Comparison of ENCODE assay signal across 29 cellular contexts in the genomic region with DNA sequence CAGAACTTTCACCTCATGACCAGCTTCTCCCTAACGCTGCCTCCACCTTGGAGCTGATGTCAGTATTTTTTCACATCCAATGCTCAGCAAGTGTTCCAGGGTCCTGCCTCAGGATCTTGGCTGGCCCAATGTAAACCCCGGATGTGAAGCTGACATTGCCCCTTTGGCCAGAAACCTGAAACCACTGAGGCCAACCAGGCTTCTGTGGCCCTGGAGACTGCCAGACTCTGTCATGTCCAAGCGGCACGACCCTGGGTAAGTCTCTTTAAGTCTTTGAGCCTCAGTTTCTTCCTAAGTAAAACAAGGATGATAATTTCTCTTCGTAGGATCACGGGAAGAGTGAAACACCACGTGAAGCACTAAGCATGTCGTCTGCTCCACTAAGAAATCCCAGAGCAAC. TPM values are rescaled to one million over a fixed set of nuclear protein-coding genes. Genes with fewer than 3 reads are reported as not detected.
"Had no signal": no experiment of that assay in that cellular context is flagged by ENCODE, and none has a peak within 500 bp of the region (broad histone marks: within the 10 kb centered on the region; RNA-seq: fewer than 3 reads in every experiment).

No MANE protein-coding gene starts in this region.

- H3K4me1 Mint-ChIP-seq: activated CD4-positive, alpha-beta memory T cell treated with anti-CD3 and anti-CD28 coated beads, Interleukin-2, amount 10 ng/mL, durations not matched to agents 7 days and 5 days; activated CD8-positive, alpha-beta memory T cell treated with anti-CD3 and anti-CD28 coated beads, Interleukin-2, amount 10 ng/mL, durations not matched to agents 7 days and 5 days; activated naive CD4-positive, alpha-beta T cell treated with anti-CD3 and anti-CD28 coated beads, Interleukin-2, amount 50 U/mL, for 24 hours; activated naive CD8-positive, alpha-beta T cell treated with anti-CD3 and anti-CD28 coated beads, Interleukin-2, amount 10 ng/mL, durations not matched to agents 7 days and 5 days; T-cell had no signal

- H3K4me1 ChIP-seq: breast epithelium, Peyer's patch had no signal

- H3K27ac ChIP-seq: body of pancreas, breast epithelium, KMS-11, Peyer's patch, SJSA1, VCaP had no signal

- DNase-seq: activated CD4-positive, alpha-beta memory T cell treated with anti-CD3 and anti-CD28 coated beads, Interleukin-2, amount 10 ng/mL, durations not matched to agents 7 days and 5 days; activated CD4-positive, alpha-beta T cell treated with anti-CD3 and anti-CD28 coated beads for 1 hour; activated CD4-positive, alpha-beta T cell treated with anti-CD3 and anti-CD28 coated beads for 48 hours; activated CD4-positive, CD25-positive, alpha-beta regulatory T cell; activated CD8-positive, alpha-beta memory T cell treated with anti-CD3 and anti-CD28 coated beads for 24 hours; activated CD8-positive, alpha-beta memory T cell treated with anti-CD3 and anti-CD28 coated beads, Interleukin-2, amount 10 ng/mL, durations not matched to agents 7 days and 5 days; activated CD8-positive, alpha-beta memory T cell treated with anti-CD3 and anti-CD28 coated beads, Interleukin-2, amount 50 U/mL, for 48 hours; activated gamma-delta T cell; activated naive CD4-positive, alpha-beta T cell treated with Interleukin-2 at 50 U/mL for 16 hours; activated naive CD8-positive, alpha-beta T cell treated with anti-CD3 and anti-CD28 coated beads, Interleukin-2, amount 10 ng/mL, durations not matched to agents 7 days and 5 days; amygdala; body of pancreas; NCI-H2171; NCI-H526; NCI-H748 treated with DMSO at 0.1 percent for 48 hours; PC-3; Peyer's patch; RPMI8226; SK-N-SH; T-cell; T-helper 2 cell; T-helper 9 cell had no signal

- H3K4me2 ChIP-seq: KMS-11, SK-N-SH had no signal

- H3K27ac Mint-ChIP-seq: activated CD4-positive, alpha-beta memory T cell treated with anti-CD3 and anti-CD28 coated beads, Interleukin-2, amount 10 ng/mL, durations not matched to agents 7 days and 5 days; activated CD8-positive, alpha-beta memory T cell treated with anti-CD3 and anti-CD28 coated beads, Interleukin-2, amount 10 ng/mL, durations not matched to agents 7 days and 5 days; activated naive CD4-positive, alpha-beta T cell treated with anti-CD3 and anti-CD28 coated beads, Interleukin-2, amount 50 U/mL, for 24 hours; activated naive CD8-positive, alpha-beta T cell treated with anti-CD3 and anti-CD28 coated beads, Interleukin-2, amount 10 ng/mL, durations not matched to agents 7 days and 5 days; activated T-helper 2 cell treated with anti-CD3 and anti-CD28 coated beads, Interferon-gamma antibody, Interleukin-2, Interleukin-4, amounts not matched to agents 10 μg/mL and 5 μg/mL and 100 μg/mL, durations not matched to agents 14 hours and 24 hours and 36 hours; T-cell had no signal

- H3K4me3 ChIP-seq: body of pancreas, breast epithelium, Peyer's patch, SJSA1 had no signal

- H3K27me3 ChIP-seq: body of pancreas, breast epithelium, Peyer's patch, SJSA1 had no signal

- H3K4me3 Mint-ChIP-seq: activated CD4-positive, alpha-beta memory T cell treated with anti-CD3 and anti-CD28 coated beads, Interleukin-2, amount 10 ng/mL, durations not matched to agents 7 days and 5 days; activated CD8-positive, alpha-beta memory T cell treated with anti-CD3 and anti-CD28 coated beads, Interleukin-2, amount 10 ng/mL, durations not matched to agents 7 days and 5 days; activated naive CD4-positive, alpha-beta T cell treated with anti-CD3 and anti-CD28 coated beads, Interleukin-2, amount 50 U/mL, for 24 hours; activated naive CD8-positive, alpha-beta T cell treated with anti-CD3 and anti-CD28 coated beads, Interleukin-2, amount 10 ng/mL, durations not matched to agents 7 days and 5 days; T-cell had no signal

- H3K9ac ChIP-seq: KMS-11, SK-N-SH had no signal

- H3K27me3 Mint-ChIP-seq: activated CD4-positive, alpha-beta memory T cell treated with anti-CD3 and anti-CD28 coated beads, Interleukin-2, amount 10 ng/mL, durations not matched to agents 7 days and 5 days; activated CD8-positive, alpha-beta memory T cell treated with anti-CD3 and anti-CD28 coated beads, Interleukin-2, amount 10 ng/mL, durations not matched to agents 7 days and 5 days; activated naive CD4-positive, alpha-beta T cell treated with anti-CD3 and anti-CD28 coated beads, Interleukin-2, amount 50 U/mL, for 24 hours; activated naive CD8-positive, alpha-beta T cell treated with anti-CD3 and anti-CD28 coated beads, Interleukin-2, amount 10 ng/mL, durations not matched to agents 7 days and 5 days; T-cell had no signal

- H3K9me3 Mint-ChIP-seq: activated CD4-positive, alpha-beta memory T cell treated with anti-CD3 and anti-CD28 coated beads, Interleukin-2, amount 10 ng/mL, durations not matched to agents 7 days and 5 days; activated naive CD4-positive, alpha-beta T cell treated with anti-CD3 and anti-CD28 coated beads, Interleukin-2, amount 50 U/mL, for 24 hours; activated naive CD8-positive, alpha-beta T cell treated with anti-CD3 and anti-CD28 coated beads, Interleukin-2, amount 10 ng/mL, durations not matched to agents 7 days and 5 days; activated T-helper 2 cell treated with anti-CD3 and anti-CD28 coated beads, Interferon-gamma antibody, Interleukin-2, Interleukin-4, amounts not matched to agents 10 μg/mL and 5 μg/mL and 100 μg/mL, durations not matched to agents 14 hours and 24 hours and 36 hours; T-cell had no signal

- H3K9me3 ChIP-seq: body of pancreas, breast epithelium, Peyer's patch, SJSA1, SK-N-SH had no signal

RNA-seq across cellular contexts. Expression of a gene that starts 22.8 kb away (rescaled TPM):
- total RNA-seq: activated CD4-positive, alpha-beta memory T cell treated with anti-CD3 and anti-CD28 coated beads, Interleukin-2, amount 10 ng/mL, durations not matched to agents 7 days and 5 days; activated CD8-positive, alpha-beta memory T cell treated with anti-CD3 and anti-CD28 coated beads, Interleukin-2, amount 10 ng/mL, durations not matched to agents 7 days and 5 days; activated naive CD8-positive, alpha-beta T cell treated with anti-CD3 and anti-CD28 coated beads, Interleukin-2, amount 10 ng/mL, durations not matched to agents 7 days and 5 days; activated T-helper 2 cell treated with anti-CD3 and anti-CD28 coated beads, Interferon-gamma antibody, Interleukin-2, Interleukin-4, amounts not matched to agents 10 μg/mL and 5 μg/mL and 100 μg/mL, durations not matched to agents 14 hours and 24 hours and 36 hours; astrocyte; body of pancreas; Peyer's patch; SJSA1 had no signal
- polyA plus RNA-seq: SK-N-SH had no signal
